1 cellular context compared by ENCODE assay signal in genomic region chr19:768424-768823, GRCh38.
TF ChIP-seq lines count a peak whose summit lies in the region.

No MANE protein-coding gene starts in this region.

TF ChIP-seq in HepG2, 621 proteins besides CTCF, POLR2A, EP300 and RAD21:
- TF ChIP-seq MAFK (conservative IDR thresholded peaks at IDR 0.05 in 1 of 2, IDR thresholded peaks at IDR 0.05 in 1 of 2; ENCODE audit: low read length in 2 of 2), result peak; percentile 8 to 24; a peak in 1 of 4 replicates
- TF ChIP-seq ELK4 (CRISPR knock-in tag; IDR thresholded peaks at IDR 0.05; ENCODE audit: borderline replicate concordance), result no peak
- TF ChIP-seq TOPORS (CRISPR knock-in tag; IDR thresholded peaks at IDR 0.05), result no peak
- TF ChIP-seq ZNF782 (CRISPR knock-in tag; IDR thresholded peaks at IDR 0.05; ENCODE audit: borderline replicate concordance), result no peak
- no peak for TF ChIP-seq KAT7 (CRISPR knock-in tag; IDR thresholded peaks at IDR 0.05; ENCODE audit: borderline replicate concordance)
- TF ChIP-seq ZNF660 (CRISPR knock-in tag; IDR thresholded peaks at IDR 0.05; ENCODE audit: borderline replicate concordance, low read depth), result no peak
- TF ChIP-seq MAFF (IDR thresholded peaks at IDR 0.05; ENCODE audit: low read depth, low read length), result peak; percentile 28; the same call in 1 of the 2 replicates
- TF ChIP-seq NFAT5 (CRISPR knock-in tag; IDR thresholded peaks at IDR 0.05), result no peak
- no peak for TF ChIP-seq ZNF619 (CRISPR knock-in tag; IDR thresholded peaks at IDR 0.05)
- no peak for TF ChIP-seq NFE2L1 (CRISPR knock-in tag; IDR thresholded peaks at IDR 0.05; ENCODE audit: borderline replicate concordance)
- no peak for TF ChIP-seq ZNF646 (CRISPR knock-in tag; IDR thresholded peaks at IDR 0.05)
- TF ChIP-seq, protein P1, sequence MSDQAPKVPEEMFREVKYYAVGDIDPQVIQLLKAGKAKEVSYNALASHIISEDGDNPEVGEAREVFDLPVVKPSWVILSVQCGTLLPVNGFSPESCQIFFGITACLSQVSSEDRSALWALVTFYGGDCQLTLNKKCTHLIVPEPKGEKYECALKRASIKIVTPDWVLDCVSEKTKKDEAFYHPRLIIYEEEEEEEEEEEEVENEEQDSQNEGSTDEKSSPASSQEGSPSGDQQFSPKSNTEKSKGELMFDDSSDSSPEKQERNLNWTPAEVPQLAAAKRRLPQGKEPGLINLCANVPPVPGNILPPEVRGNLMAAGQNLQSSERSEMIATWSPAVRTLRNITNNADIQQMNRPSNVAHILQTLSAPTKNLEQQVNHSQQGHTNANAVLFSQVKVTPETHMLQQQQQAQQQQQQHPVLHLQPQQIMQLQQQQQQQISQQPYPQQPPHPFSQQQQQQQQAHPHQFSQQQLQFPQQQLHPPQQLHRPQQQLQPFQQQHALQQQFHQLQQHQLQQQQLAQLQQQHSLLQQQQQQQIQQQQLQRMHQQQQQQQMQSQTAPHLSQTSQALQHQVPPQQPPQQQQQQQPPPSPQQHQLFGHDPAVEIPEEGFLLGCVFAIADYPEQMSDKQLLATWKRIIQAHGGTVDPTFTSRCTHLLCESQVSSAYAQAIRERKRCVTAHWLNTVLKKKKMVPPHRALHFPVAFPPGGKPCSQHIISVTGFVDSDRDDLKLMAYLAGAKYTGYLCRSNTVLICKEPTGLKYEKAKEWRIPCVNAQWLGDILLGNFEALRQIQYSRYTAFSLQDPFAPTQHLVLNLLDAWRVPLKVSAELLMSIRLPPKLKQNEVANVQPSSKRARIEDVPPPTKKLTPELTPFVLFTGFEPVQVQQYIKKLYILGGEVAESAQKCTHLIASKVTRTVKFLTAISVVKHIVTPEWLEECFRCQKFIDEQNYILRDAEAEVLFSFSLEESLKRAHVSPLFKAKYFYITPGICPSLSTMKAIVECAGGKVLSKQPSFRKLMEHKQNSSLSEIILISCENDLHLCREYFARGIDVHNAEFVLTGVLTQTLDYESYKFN (CRISPR knock-in tag; conservative IDR thresholded peaks at IDR 0.05), result no peak
TF ChIP-seq in HepG2: peak in this region for 2.
